ENCODE assay signal across 22 cellular contexts in genomic region chr7:2274666-2275065, GRCh38.
"Had no signal": no experiment of that assay in that cellular context is flagged by ENCODE, and none has a peak within 500 bp of the region (broad histone marks: within the 10 kb centered on the region; RNA-seq: fewer than 3 reads in every experiment).

No MANE protein-coding gene starts in this region.

- H3K9me3 ChIP-seq: esophagus muscularis mucosa, gastrocnemius medialis, heart right ventricle, left ventricle myocardium inferior, lower lobe of right lung, psoas muscle, sigmoid colon, testis, tibial nerve had no signal

- H3K9ac ChIP-seq: neural progenitor cell had no signal

- H3K9me3 Mint-ChIP-seq: memory B cell; natural killer cell treated with Interleukin-12 subunit alpha and Interleukin-12 subunit beta and Interleukin-15 and Interleukin-18, amount 100 ng/mL, for 72 hours; neural progenitor cell; stimulated activated naive CD8-positive, alpha-beta T cell treated with anti-CD3 and anti-CD28 coated beads, Interleukin-15, Interleukin-2, amounts not matched to agents 100 ng/mL and 50 ng/mL, for 24 hours had no signal

- H3K4me3 Mint-ChIP-seq: memory B cell; natural killer cell treated with Interleukin-12 subunit alpha and Interleukin-12 subunit beta and Interleukin-15 and Interleukin-18, amount 100 ng/mL, for 72 hours; neural progenitor cell; stimulated activated naive CD8-positive, alpha-beta T cell treated with anti-CD3 and anti-CD28 coated beads, Interleukin-15, Interleukin-2, amounts not matched to agents 100 ng/mL and 50 ng/mL, for 24 hours had no signal

- H3K27me3 ChIP-seq: esophagus muscularis mucosa, gastrocnemius medialis, heart right ventricle, neural progenitor cell, sigmoid colon, testis, tibial nerve had no signal

- H3K27ac ChIP-seq: epithelial cell of prostate, esophagus muscularis mucosa, gastrocnemius medialis, heart right ventricle, left ventricle myocardium inferior, lower lobe of right lung, neural progenitor cell, psoas muscle, sigmoid colon, skin epidermis, testis, tibial nerve had no signal

- H3K4me2 ChIP-seq: neural progenitor cell had no signal

- DNase-seq: effector memory CD4-positive, alpha-beta T cell; gastrocnemius medialis; heart right ventricle; hypothalamus; left cardiac atrium; left ventricle myocardium inferior; lower lobe of right lung; midbrain; psoas muscle; retina; sigmoid colon; stimulated activated CD4-positive, alpha-beta T cell treated with anti-CD3 and anti-CD28 coated beads, Interleukin-2, amount 100 ng/mL, for 24 hours; stimulated activated CD4-positive, alpha-beta T cell treated with anti-CD3 and anti-CD28 coated beads, Interleukin-4, amount 100 ng/mL, for 4 hours; testis had no signal

- H2AFZ ChIP-seq: neural progenitor cell had no signal

- H3K36me3 Mint-ChIP-seq: natural killer cell treated with Interleukin-12 subunit alpha and Interleukin-12 subunit beta and Interleukin-15 and Interleukin-18, amount 100 ng/mL, for 72 hours had no signal

- H3K4me1 ChIP-seq: gastrocnemius medialis, lower lobe of right lung, psoas muscle, sigmoid colon, testis had no signal

- H3K27me3 Mint-ChIP-seq: memory B cell; natural killer cell treated with Interleukin-12 subunit alpha and Interleukin-12 subunit beta and Interleukin-15 and Interleukin-18, amount 100 ng/mL, for 72 hours; stimulated activated naive CD8-positive, alpha-beta T cell treated with anti-CD3 and anti-CD28 coated beads, Interleukin-15, Interleukin-2, amounts not matched to agents 100 ng/mL and 50 ng/mL, for 24 hours had no signal

- ATAC-seq: gastrocnemius medialis, left cardiac atrium had no signal

- H3K27ac Mint-ChIP-seq: memory B cell; natural killer cell treated with Interleukin-12 subunit alpha and Interleukin-12 subunit beta and Interleukin-15 and Interleukin-18, amount 100 ng/mL, for 72 hours; neural progenitor cell; stimulated activated naive CD8-positive, alpha-beta T cell treated with anti-CD3 and anti-CD28 coated beads, Interleukin-15, Interleukin-2, amounts not matched to agents 100 ng/mL and 50 ng/mL, for 24 hours had no signal
